Comparison of ENCODE assay signal across 1 cellular context in the genomic region with DNA sequence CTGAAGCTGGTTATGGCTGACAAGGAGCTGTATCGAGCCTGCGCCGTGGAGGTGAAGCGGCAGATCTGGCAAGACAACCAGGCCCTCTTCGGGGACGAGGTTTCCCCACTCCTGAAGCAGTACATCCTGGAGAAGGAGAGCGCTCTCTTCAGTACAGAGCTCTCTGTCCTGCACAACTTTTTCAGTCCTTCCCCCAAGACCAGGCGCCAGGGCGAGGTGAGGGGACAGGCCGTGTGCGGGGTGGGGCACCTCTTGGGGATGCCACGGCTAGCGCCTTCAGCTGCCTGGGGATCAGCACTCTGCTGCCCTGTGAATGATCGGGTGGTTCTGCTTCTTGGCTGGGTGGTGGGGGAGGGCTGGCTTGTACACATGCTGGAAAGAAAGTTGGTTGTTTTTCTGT.
A peak's percentile ranks its signal among the peaks of the same experiment; 100 is the strongest.
TF ChIP-seq lines count a peak whose summit lies in the region.

No MANE protein-coding gene starts in this region.

TF ChIP-seq in HepG2, 621 proteins besides CTCF, POLR2A, EP300 and RAD21:
- no peak for TF ChIP-seq ARNT (IDR thresholded peaks at IDR 0.05)
- peak; percentile 80 for TF ChIP-seq ZBTB33 (CRISPR knock-in tag; IDR thresholded peaks at IDR 0.05)
